17 cellular contexts compared by ENCODE assay signal in genomic region chr3:117477214-117477755, GRCh38.
"Had no signal": no experiment of that assay in that cellular context is flagged by ENCODE, and none has a peak within 500 bp of the region (broad histone marks: within the 10 kb centered on the region; RNA-seq: fewer than 3 reads in every experiment).

No MANE protein-coding gene starts in this region.

- H3K4me1 ChIP-seq: heart left ventricle, left ventricle myocardium inferior, spleen had no signal

- H3K27ac ChIP-seq: heart left ventricle, left ventricle myocardium inferior, spleen, testis, tibial nerve had no signal

- H3K9me3 ChIP-seq: heart left ventricle, left ventricle myocardium inferior, spleen, testis, tibial nerve had no signal

- H3K27me3 ChIP-seq: spleen, testis, tibial nerve had no signal

- DNase-seq: effector memory CD4-positive, alpha-beta T cell; heart left ventricle; hypothalamus; left ventricle myocardium inferior; naive thymus-derived CD4-positive, alpha-beta T cell; nephron progenitor cell; posterior cingulate gyrus; spleen; stimulated activated CD4-positive, alpha-beta T cell treated with anti-CD3 and anti-CD28 coated beads, Interleukin-15, amount 100 ng/mL, for 24 hours; stimulated activated CD4-positive, alpha-beta T cell treated with anti-CD3 and anti-CD28 coated beads, Interleukin-1b, Interleukin-23, amount 100 ng/mL, for 48 hours; stimulated activated CD4-positive, alpha-beta T cell treated with anti-CD3 and anti-CD28 coated beads, Interleukin-4, amount 100 ng/mL, for 24 hours; stimulated activated naive B cell treated with anti-CD40 and anti-IgM and Interleukin-4, amounts not matched to agents 10 μg/mL and 1 μg/mL and 100 μg/mL, for 72 hours; stimulated activated naive CD8-positive, alpha-beta T cell treated with anti-CD3 and anti-CD28 coated beads, Interleukin-15, amount 100 ng/mL, for 72 hours; testis had no signal

- ATAC-seq: esophagus mucosa; heart left ventricle; naive thymus-derived CD4-positive, alpha-beta T cell; sciatic nerve; stimulated activated naive B cell treated with anti-CD40 and anti-IgM and Interleukin-4, amounts not matched to agents 10 μg/mL and 1 μg/mL and 100 μg/mL, for 72 hours; stimulated activated naive CD8-positive, alpha-beta T cell treated with anti-CD3 and anti-CD28 coated beads, Interleukin-15, amount 100 ng/mL, for 72 hours had no signal

- H3K36me3 ChIP-seq: heart left ventricle, left ventricle myocardium inferior, spleen, tibial nerve had no signal

- H3K4me3 ChIP-seq: heart left ventricle, left ventricle myocardium inferior, spleen, testis, tibial nerve had no signal
